8 cellular contexts compared by ENCODE assay signal in genomic region chr5:180808461-180809000, GRCh38. TPM values are rescaled to one million over a fixed set of nuclear protein-coding genes. Genes with fewer than 3 reads are reported as not detected.
DNase-seq lines count a peak whose midpoint lies in the region; ATAC-seq and TF ChIP-seq lines count a peak whose summit lies in the region.

No MANE protein-coding gene starts in this region.

- H2AFZ ChIP-seq in Karpas-422 (ENCODE audit: low read length) = no peak overlapping the region

- peaks cover 5% of the 10 kb centered on the region; the same call in 1 of the 2 replicates for H4K20me1 ChIP-seq in Karpas-422 (ENCODE audit: insufficient read depth, low read depth, low read length)

- H3K36me3 Mint-ChIP-seq in central memory CD8-positive, alpha-beta T cell (ENCODE audit: insufficient read depth) = peaks cover 25% of the 10 kb centered on the region
- H3K36me3 Mint-ChIP-seq in natural killer cell treated with Interleukin-12 subunit alpha and Interleukin-12 subunit beta and Interleukin-15 and Interleukin-18, amount 100 ng/mL, for 72 hours = no peaks in the 10 kb centered on the region

- H3K4me1 ChIP-seq in Karpas-422 (ENCODE audit: low read length) = peaks cover 64% of the 10 kb centered on the region

- ATAC-seq in central memory CD8-positive, alpha-beta T cell (replicated peaks; ENCODE audit: extremely low read depth, poor library complexity, severe bottlenecking) = no peak
- no peak for ATAC-seq in natural killer cell treated with Interleukin-12 subunit alpha and Interleukin-12 subunit beta and Interleukin-15 and Interleukin-18, amount 100 ng/mL, for 72 hours
- no peak for ATAC-seq in HG03159 (IDR thresholded peaks at IDR 0.05; ENCODE audit: unreplicated experiment)
- no peak for ATAC-seq in HG03439 (IDR thresholded peaks at IDR 0.05; ENCODE audit: unreplicated experiment)

- H3K9me3 Mint-ChIP-seq in central memory CD8-positive, alpha-beta T cell = no peaks in the 10 kb centered on the region
- H3K9me3 Mint-ChIP-seq in natural killer cell treated with Interleukin-12 subunit alpha and Interleukin-12 subunit beta and Interleukin-15 and Interleukin-18, amount 100 ng/mL, for 72 hours = no peaks in the 10 kb centered on the region

- no peak for TF ChIP-seq CTCF in AG10803 (conservative IDR thresholded peaks at IDR 0.05; ENCODE audit: low read length)
- TF ChIP-seq CTCF in GM20000 (IDR thresholded peaks at IDR 0.05; ENCODE audit: extremely low read depth, missing control alignments) = no peak

- H3K4me3 Mint-ChIP-seq in central memory CD8-positive, alpha-beta T cell = peak overlapping the region; percentile 75
- H3K4me3 Mint-ChIP-seq in natural killer cell treated with Interleukin-12 subunit alpha and Interleukin-12 subunit beta and Interleukin-15 and Interleukin-18, amount 100 ng/mL, for 72 hours = peak overlapping the region; percentile 91

- no peak for DNase-seq in AG10803 (ENCODE audit: low read depth)
- DNase-seq in Karpas-422 = no peak
- DNase-seq in central memory CD8-positive, alpha-beta T cell (ENCODE audit: low spot score in 2 of 2) = no peak
- no peak for DNase-seq in natural killer cell treated with Interleukin-12 subunit alpha and Interleukin-12 subunit beta and Interleukin-15 and Interleukin-18, amount 100 ng/mL, for 72 hours (ENCODE audit: low spot score)
- DNase-seq in HPDE6-E6E7 (ENCODE audit: extremely low spot score) = no peak
- no peak for DNase-seq in GM20000 (ENCODE audit: low spot score)

- H3K27ac Mint-ChIP-seq in central memory CD8-positive, alpha-beta T cell (ENCODE audit: low read depth) = peak overlapping the region; percentile 95
- H3K27ac Mint-ChIP-seq in natural killer cell treated with Interleukin-12 subunit alpha and Interleukin-12 subunit beta and Interleukin-15 and Interleukin-18, amount 100 ng/mL, for 72 hours = peak overlapping the region; percentile 73 to 79

- peak overlapping the region; percentile 63 for H3K4me3 ChIP-seq in AG10803 (ENCODE audit: low read length)
- H3K4me3 ChIP-seq in Karpas-422 (ENCODE audit: low read length) = peak overlapping the region; percentile 93

- H3K9me3 ChIP-seq in Karpas-422 (ENCODE audit: low read length) = no peaks in the 10 kb centered on the region

- no peaks in the 10 kb centered on the region for H3K27me3 ChIP-seq in Karpas-422 (ENCODE audit: low read length)

- H3K27ac ChIP-seq in Karpas-422 (ENCODE audit: low read length) = no peak overlapping the region

- H3K79me2 ChIP-seq in Karpas-422 (ENCODE audit: low read length) = peaks cover 18% of the 10 kb centered on the region

- H3K9ac ChIP-seq in Karpas-422 (ENCODE audit: low read length) = peak overlapping the region; percentile 97

- H3K4me2 ChIP-seq in Karpas-422 (ENCODE audit: low read depth, low read length, poor library complexity, severe bottlenecking) = peak overlapping the region; percentile 100

- H3K27me3 Mint-ChIP-seq in central memory CD8-positive, alpha-beta T cell = no peaks in the 10 kb centered on the region
- H3K27me3 Mint-ChIP-seq in natural killer cell treated with Interleukin-12 subunit alpha and Interleukin-12 subunit beta and Interleukin-15 and Interleukin-18, amount 100 ng/mL, for 72 hours = no peaks in the 10 kb centered on the region

- no peaks in the 10 kb centered on the region for H3K9me2 ChIP-seq in Karpas-422 (replicated peaks; ENCODE audit: insufficient read depth, low read length)

- peaks cover 69% of the 10 kb centered on the region for H3K4me1 Mint-ChIP-seq in central memory CD8-positive, alpha-beta T cell
- peaks cover 66 to 77% of the 10 kb centered on the region in 2 donors for H3K4me1 Mint-ChIP-seq in natural killer cell treated with Interleukin-12 subunit alpha and Interleukin-12 subunit beta and Interleukin-15 and Interleukin-18, amount 100 ng/mL, for 72 hours (ENCODE audit: low read depth in 2 of 2)

- no peaks in the 10 kb centered on the region for H3K36me3 ChIP-seq in Karpas-422 (ENCODE audit: insufficient read depth, low read length)

RNA-seq across cellular contexts. Expression of gene MGAT1, which starts 5.9 kb away (rescaled TPM):
- total RNA-seq in Karpas-422 (2014; rRNA removed; shearing (Covaris generic); ENCODE audit: low replicate concordance) = 28.6 and 42.8 TPM in 2 replicates
- total RNA-seq in natural killer cell treated with Interleukin-12 subunit alpha and Interleukin-12 subunit beta and Interleukin-15 and Interleukin-18, amount 100 ng/mL, for 72 hours = 100 to 1,000 TPM; 141 to 157 TPM

RNA-seq across cellular contexts. Expression of gene ZFP62, which starts 52.5 kb away (rescaled TPM):
- 52.5 and 53.2 TPM in 2 replicates for total RNA-seq in Karpas-422 (2014; rRNA removed; shearing (Covaris generic); ENCODE audit: low replicate concordance)
- total RNA-seq in natural killer cell treated with Interleukin-12 subunit alpha and Interleukin-12 subunit beta and Interleukin-15 and Interleukin-18, amount 100 ng/mL, for 72 hours = 10 to 100 TPM; 17.5 to 21.7 TPM
